ENCODE assay signal across 1 cellular context in the genomic region with DNA sequence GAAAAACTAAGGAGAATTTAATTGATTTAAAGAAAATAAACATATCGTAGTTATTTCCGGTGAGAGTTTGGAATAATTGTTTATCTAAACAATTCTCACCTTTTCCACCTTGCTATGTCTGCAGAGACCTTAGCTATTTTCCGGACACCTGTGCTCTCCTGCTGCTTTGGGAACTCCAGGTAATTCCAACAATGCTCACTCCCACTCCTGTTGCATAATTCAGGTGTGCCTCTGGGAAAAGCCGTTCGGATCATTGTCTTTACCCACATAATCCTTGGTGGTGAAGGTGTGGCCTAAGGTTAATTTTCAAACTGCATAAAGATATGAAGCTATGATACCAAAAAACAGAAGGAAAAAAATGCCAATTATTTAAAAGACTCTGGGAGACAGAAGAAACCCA.
TF ChIP-seq lines count a peak whose summit lies in the region.

No MANE protein-coding gene starts in this region.

TF ChIP-seq in H1, 55 proteins besides CTCF, POLR2A, EP300 and RAD21:
- TF ChIP-seq TEAD4 (IDR thresholded peaks at IDR 0.05; ENCODE audit: low read depth, low read length) (peak; percentile 45; the same call in 1 of the 2 replicates), PHF8 (conservative IDR thresholded peaks at IDR 0.05; ENCODE audit: low read depth, low read length) (no peak), SP1 (IDR thresholded peaks at IDR 0.05; ENCODE audit: low read depth, low read length) (no peak), RNF2 (IDR thresholded peaks at IDR 0.05; ENCODE audit: borderline replicate concordance, low read depth, low read length, missing control alignments, poor library complexity, severe bottlenecking) (no peak), ASH2L (IDR thresholded peaks at IDR 0.05; ENCODE audit: low read length) (no peak), HDAC2 (IDR thresholded peaks at IDR 0.05; ENCODE audit: borderline replicate concordance in 1 of 2, low read depth in 2 of 2, low read length in 2 of 2) (no peak), TAF7 (optimal IDR thresholded peaks at IDR 0.05; ENCODE audit: borderline replicate concordance, low read depth, low read length) (no peak), TCF12 (IDR thresholded peaks at IDR 0.05; ENCODE audit: low read depth, low read length) (peak; percentile 74; the same call in 1 of the 2 replicates), SAP30 (IDR thresholded peaks at IDR 0.05; ENCODE audit: insufficient read depth, insufficient replicate concordance, low read length) (no peak), CEBPB (IDR thresholded peaks at IDR 0.05; ENCODE audit: low read depth, low read length) (peak; percentile 69), HDAC6 (IDR thresholded peaks at IDR 0.05; ENCODE audit: low read depth, low read length) (no peak)
